ENCODE assay signal across 8 cellular contexts in the genomic region with DNA sequence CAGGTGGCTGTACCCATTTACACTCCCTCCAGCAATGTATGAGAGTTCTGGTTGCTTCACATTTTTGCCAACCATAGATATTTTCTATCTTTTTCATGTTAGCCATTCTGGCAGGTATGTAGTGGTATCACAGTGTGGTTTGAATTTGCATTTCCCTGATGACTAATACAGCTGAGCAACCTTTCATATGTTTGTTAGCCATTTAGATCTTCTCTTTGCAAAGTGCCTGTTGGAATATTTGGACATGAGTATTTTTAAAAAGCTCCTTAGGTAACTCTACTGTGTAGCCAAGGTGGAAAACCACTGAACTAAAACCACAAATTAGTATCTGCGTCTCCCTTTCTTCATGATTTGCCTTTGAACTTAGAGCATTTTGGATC. TPM values are rescaled to one million over a fixed set of nuclear protein-coding genes. Genes with fewer than 3 reads are reported as not detected.
DNase-seq lines count a peak whose midpoint lies in the region; ATAC-seq and TF ChIP-seq lines count a peak whose summit lies in the region.

No MANE protein-coding gene starts in this region.

- H3K36me3 Mint-ChIP-seq in chondrocyte (ENCODE audit: low read depth) = peaks cover 7% of the 10 kb centered on the region

- no peak overlapping the region for H3K4ac ChIP-seq in mesendoderm (ENCODE audit: low read depth, low read length)

- H3K23ac ChIP-seq in mesendoderm (ENCODE audit: low read length) = no peak overlapping the region

- 81 to 93% (median 87%) methylated on average over 1 of the region's 1 CpG for WGBS in heart left ventricle, 4 donors
- 68% methylated on average over 1 of the region's 1 CpG for WGBS in suprapubic skin
- no CpG with 5 or more reads among the region's 1 CpG for WGBS in mesendoderm (ENCODE audit: extremely low coverage, insufficient coverage, low lambda C conversion rate)

- H3K4me1 Mint-ChIP-seq in chondrocyte (ENCODE audit: low read depth) = peaks cover 52% of the 10 kb centered on the region

- no peak overlapping the region for H3K4me3 Mint-ChIP-seq in chondrocyte (ENCODE audit: unreplicated experiment)

- no peak overlapping the region for H3K18ac ChIP-seq in mesendoderm (ENCODE audit: low read length)

- H3K36me3 ChIP-seq in left ventricle myocardium inferior (peaks cover 17% of the 10 kb centered on the region), heart left ventricle (peaks cover 0 to 23% (median 6%) of the 10 kb centered on the region in 9 donors), suprapubic skin (no peaks in the 10 kb centered on the region), mesendoderm (ENCODE audit: control insufficient read depth, insufficient read depth, low read length) (no peaks in the 10 kb centered on the region)

- H2BK5ac ChIP-seq in mesendoderm (ENCODE audit: low read length) = no peak overlapping the region

- H4K5ac ChIP-seq in mesendoderm (ENCODE audit: low read length) = no peak overlapping the region

- H2BK15ac ChIP-seq in mesendoderm (replicated peaks; ENCODE audit: low read depth) = no peak overlapping the region

- H3K27ac ChIP-seq in left ventricle myocardium inferior (replicated peaks) (peak overlapping the region; percentile 50), heart left ventricle (peak overlapping the region in 6 of 12 donors; percentile 1 to 98 (median 25)), HL-60 (replicated peaks) (peak overlapping the region; percentile 95), suprapubic skin (peak overlapping the region; percentile 51), mesendoderm (ENCODE audit: low read depth, low read length) (no peak overlapping the region)

- no peak for ATAC-seq in heart left ventricle

- no peak overlapping the region for H2BK120ac ChIP-seq in mesendoderm (ENCODE audit: low read depth, low read length)

- DNase-seq in left ventricle myocardium inferior (no peak), heart left ventricle (no peak), HL-60 (ENCODE audit: low read depth in 1 of 2, low spot score in 1 of 2) (no peak), chondrocyte (ENCODE audit: low spot score) (no peak), suprapubic skin (ENCODE audit: low spot score in 2 of 2) (no peak), mesendoderm (no peak), NCI-H128 (lab: John Stamatoyannopoulos, UW; ENCODE audit: unreplicated experiment) (no peak)
- no peak for DNase-seq in central memory CD4-positive, alpha-beta T cell

- H3K9ac ChIP-seq in mesendoderm (ENCODE audit: low read length) = no peak overlapping the region

- H4K8ac ChIP-seq in mesendoderm (ENCODE audit: low read depth, low read length) = no peak overlapping the region

- intact Hi-C loops in left ventricle myocardium inferior (cut with micrococcal nuclease) (no loop called here), heart left ventricle (cut with DNase I) (no loop called here)

- TF ChIP-seq CTCF in left ventricle myocardium inferior (IDR thresholded peaks at IDR 0.05; ENCODE audit: borderline replicate concordance) (no peak), heart left ventricle (IDR thresholded peaks at IDR 0.05) (no peak), HL-60 (IDR thresholded peaks at IDR 0.05; ENCODE audit: insufficient read depth, low read length) (no peak), chondrocyte (IDR thresholded peaks at IDR 0.05) (no peak), suprapubic skin (IDR thresholded peaks at IDR 0.05) (no peak)

- H3K4me1 ChIP-seq in left ventricle myocardium inferior (peaks cover 89% of the 10 kb centered on the region), heart left ventricle (peaks cover 15 to 99% (median 59%) of the 10 kb centered on the region in 12 donors), suprapubic skin (peaks cover 64% of the 10 kb centered on the region), mesendoderm (ENCODE audit: control insufficient read depth, low read depth, low read length) (peaks cover 2% of the 10 kb centered on the region)

- no peaks in the 10 kb centered on the region for H3K27me3 Mint-ChIP-seq in chondrocyte (ENCODE audit: low read depth)

- no peaks in the 10 kb centered on the region for H3K79me2 ChIP-seq in mesendoderm (ENCODE audit: control insufficient read depth, insufficient read depth, low read length)

- no peak overlapping the region for H3K4me3 ChIP-seq in left ventricle myocardium inferior
- H3K4me3 ChIP-seq in heart left ventricle = no peak overlapping the region
- H3K4me3 ChIP-seq in HL-60 (replicated peaks; ENCODE audit: insufficient read depth, low read length) = no peak overlapping the region
- no peak overlapping the region for H3K4me3 ChIP-seq in suprapubic skin
- H3K4me3 ChIP-seq in mesendoderm (ENCODE audit: low read length) = no peak overlapping the region

- no peak overlapping the region for H3K56ac ChIP-seq in mesendoderm (ENCODE audit: low read length)

- H3K27me3 ChIP-seq in left ventricle myocardium inferior (ENCODE audit: low read depth) (no peaks in the 10 kb centered on the region), heart left ventricle (no peaks in the 10 kb centered on the region), HL-60 (ENCODE audit: insufficient read depth, poor library complexity, severe bottlenecking) (no peaks in the 10 kb centered on the region), suprapubic skin (no peaks in the 10 kb centered on the region), mesendoderm (ENCODE audit: insufficient read depth, low read length, poor library complexity) (no peaks in the 10 kb centered on the region)

- no peaks in the 10 kb centered on the region for H3K9me3 Mint-ChIP-seq in chondrocyte (ENCODE audit: low read depth)

- peak overlapping the region; percentile 98 for H3K27ac Mint-ChIP-seq in chondrocyte (ENCODE audit: unreplicated experiment)

- H3K9me3 ChIP-seq in left ventricle myocardium inferior (replicated peaks) = no peaks in the 10 kb centered on the region
- H3K9me3 ChIP-seq in heart left ventricle = no peaks in the 10 kb centered on the region
- no peaks in the 10 kb centered on the region for H3K9me3 ChIP-seq in suprapubic skin

- H3K4me2 ChIP-seq in mesendoderm (ENCODE audit: low read length) = no peak overlapping the region

- no peak for TF ChIP-seq EP300 in suprapubic skin (IDR thresholded peaks at IDR 0.05)

- H2AK5ac ChIP-seq in mesendoderm (ENCODE audit: low read length) = no peak overlapping the region

- TF ChIP-seq POLR2A in heart left ventricle (IDR thresholded peaks at IDR 0.05) (no peak), suprapubic skin (IDR thresholded peaks at IDR 0.05) (no peak)

- no peaks in the 10 kb centered on the region for H3K79me1 ChIP-seq in mesendoderm (ENCODE audit: low read length)

RNA-seq across cellular contexts. Expression of a gene that starts 31.9 kb away (rescaled TPM):
- total RNA-seq in left ventricle myocardium inferior (10.9 TPM), heart left ventricle (100 to 1,000 TPM in 1 of 9 donors, 10 to 100 TPM in 7, 1 to 10 TPM in 1; 9.2 to 190 (median 18.4) TPM), chondrocyte (10.8 to 17.8 TPM (median 16.3 TPM) in 3 replicates), suprapubic skin (10 to 100 TPM; 17.5 to 24.1 (median 20.1) TPM)
- 10 to 100 TPM in 1 of 2 donors, 1 to 10 TPM in 1; 7.5 to 12.2 TPM for polyA plus RNA-seq in heart left ventricle
- polyA plus RNA-seq in mesendoderm (2013, experiment 1 of 2) = 4.5 TPM
- polyA plus RNA-seq in mesendoderm (2013, experiment 2 of 2) = 4.1 TPM
